2 cellular contexts compared by ENCODE assay signal in the genomic region with DNA sequence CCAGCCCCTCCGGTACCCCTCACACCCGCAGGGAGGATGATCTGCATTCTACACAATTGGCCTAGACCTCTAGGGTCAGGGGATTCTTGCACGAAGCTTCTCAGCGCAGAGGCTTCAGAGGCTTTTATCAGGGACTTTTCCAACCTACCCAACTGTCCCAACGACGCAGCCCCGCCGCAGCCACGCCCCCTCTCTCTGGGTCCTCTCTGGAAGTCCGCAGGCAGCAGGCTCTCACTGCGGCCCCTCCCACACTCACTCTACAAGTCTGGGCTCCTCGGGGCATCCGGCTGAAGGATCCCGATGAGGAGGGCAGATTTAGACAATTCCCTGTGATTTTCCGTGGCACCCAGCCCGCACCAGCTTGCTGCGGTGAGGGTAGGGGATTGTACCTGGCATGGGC.
TF ChIP-seq lines count a peak whose summit lies in the region.

No MANE protein-coding gene starts in this region.

TF ChIP-seq in IMR-90, 13 proteins besides CTCF, POLR2A, EP300 and RAD21 (continued from another document):
- TF ChIP-seq RCOR1 (IDR thresholded peaks at IDR 0.05; ENCODE audit: insufficient replicate concordance, low read length) = no peak
- TF ChIP-seq FOS (IDR thresholded peaks at IDR 0.05; ENCODE audit: low read depth, low read length) = no peak
- no peak for TF ChIP-seq RFX5 (IDR thresholded peaks at IDR 0.05; ENCODE audit: low read depth, low read length)
- no peak for TF ChIP-seq CEBPB (IDR thresholded peaks at IDR 0.05; ENCODE audit: low read depth, low read length)
- no peak for TF ChIP-seq USF2 (IDR thresholded peaks at IDR 0.05; ENCODE audit: low read depth, low read length)
- no peak for TF ChIP-seq MAFK (IDR thresholded peaks at IDR 0.05; ENCODE audit: low read depth, low read length)
- TF ChIP-seq, protein P1, sequence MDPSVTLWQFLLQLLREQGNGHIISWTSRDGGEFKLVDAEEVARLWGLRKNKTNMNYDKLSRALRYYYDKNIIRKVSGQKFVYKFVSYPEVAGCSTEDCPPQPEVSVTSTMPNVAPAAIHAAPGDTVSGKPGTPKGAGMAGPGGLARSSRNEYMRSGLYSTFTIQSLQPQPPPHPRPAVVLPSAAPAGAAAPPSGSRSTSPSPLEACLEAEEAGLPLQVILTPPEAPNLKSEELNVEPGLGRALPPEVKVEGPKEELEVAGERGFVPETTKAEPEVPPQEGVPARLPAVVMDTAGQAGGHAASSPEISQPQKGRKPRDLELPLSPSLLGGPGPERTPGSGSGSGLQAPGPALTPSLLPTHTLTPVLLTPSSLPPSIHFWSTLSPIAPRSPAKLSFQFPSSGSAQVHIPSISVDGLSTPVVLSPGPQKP (IDR thresholded peaks at IDR 0.05; ENCODE audit: borderline replicate concordance, low read depth, low read length) = no peak
- TF ChIP-seq NFE2L2 (IDR thresholded peaks at IDR 0.05; ENCODE audit: low read depth, low read length) = no peak
- TF ChIP-seq BHLHE40 (IDR thresholded peaks at IDR 0.05; ENCODE audit: low read depth, low read length) = no peak

TF ChIP-seq in WTC11, 78 proteins besides CTCF, POLR2A, EP300 and RAD21 (continued from another document):
- TF ChIP-seq, protein P2, sequence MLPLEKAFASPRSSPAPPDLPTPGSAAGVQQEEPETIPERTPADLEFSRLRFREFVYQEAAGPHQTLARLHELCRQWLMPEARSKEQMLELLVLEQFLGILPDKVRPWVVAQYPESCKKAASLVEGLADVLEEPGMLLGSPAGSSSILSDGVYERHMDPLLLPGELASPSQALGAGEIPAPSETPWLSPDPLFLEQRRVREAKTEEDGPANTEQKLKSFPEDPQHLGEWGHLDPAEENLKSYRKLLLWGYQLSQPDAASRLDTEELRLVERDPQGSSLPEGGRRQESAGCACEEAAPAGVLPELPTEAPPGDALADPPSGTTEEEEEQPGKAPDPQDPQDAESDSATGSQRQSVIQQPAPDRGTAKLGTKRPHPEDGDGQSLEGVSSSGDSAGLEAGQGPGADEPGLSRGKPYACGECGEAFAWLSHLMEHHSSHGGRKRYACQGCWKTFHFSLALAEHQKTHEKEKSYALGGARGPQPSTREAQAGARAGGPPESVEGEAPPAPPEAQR (CRISPR knock-in tag; IDR thresholded peaks at IDR 0.05) = no peak
- no peak for TF ChIP-seq NR2C2 (CRISPR knock-in tag; IDR thresholded peaks at IDR 0.05)
- TF ChIP-seq PRDM15 (CRISPR knock-in tag; IDR thresholded peaks at IDR 0.05) = no peak
- TF ChIP-seq SP1 (CRISPR knock-in tag; conservative IDR thresholded peaks at IDR 0.05) = no peak
- TF ChIP-seq, protein P3, sequence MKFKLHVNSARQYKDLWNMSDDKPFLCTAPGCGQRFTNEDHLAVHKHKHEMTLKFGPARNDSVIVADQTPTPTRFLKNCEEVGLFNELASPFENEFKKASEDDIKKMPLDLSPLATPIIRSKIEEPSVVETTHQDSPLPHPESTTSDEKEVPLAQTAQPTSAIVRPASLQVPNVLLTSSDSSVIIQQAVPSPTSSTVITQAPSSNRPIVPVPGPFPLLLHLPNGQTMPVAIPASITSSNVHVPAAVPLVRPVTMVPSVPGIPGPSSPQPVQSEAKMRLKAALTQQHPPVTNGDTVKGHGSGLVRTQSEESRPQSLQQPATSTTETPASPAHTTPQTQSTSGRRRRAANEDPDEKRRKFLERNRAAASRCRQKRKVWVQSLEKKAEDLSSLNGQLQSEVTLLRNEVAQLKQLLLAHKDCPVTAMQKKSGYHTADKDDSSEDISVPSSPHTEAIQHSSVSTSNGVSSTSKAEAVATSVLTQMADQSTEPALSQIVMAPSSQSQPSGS (CRISPR knock-in tag; IDR thresholded peaks at IDR 0.05; ENCODE audit: borderline replicate concordance, low read depth) = no peak
- TF ChIP-seq GABPB1 (CRISPR knock-in tag; IDR thresholded peaks at IDR 0.05) = no peak
- TF ChIP-seq ZNF512 (CRISPR knock-in tag; IDR thresholded peaks at IDR 0.05; ENCODE audit: borderline replicate concordance) = no peak
- no peak for TF ChIP-seq CBFB (CRISPR knock-in tag; IDR thresholded peaks at IDR 0.05; ENCODE audit: low read depth)
- TF ChIP-seq FOXK1 (CRISPR knock-in tag; IDR thresholded peaks at IDR 0.05) = no peak
- TF ChIP-seq ESRRA (CRISPR knock-in tag; IDR thresholded peaks at IDR 0.05; ENCODE audit: borderline replicate concordance) = no peak
- TF ChIP-seq ZNF416 (CRISPR knock-in tag; IDR thresholded peaks at IDR 0.05) = no peak
- TF ChIP-seq RORB (CRISPR knock-in tag; IDR thresholded peaks at IDR 0.05) = no peak
- TF ChIP-seq RELA (CRISPR knock-in tag; IDR thresholded peaks at IDR 0.05; ENCODE audit: borderline replicate concordance) = no peak
- no peak for TF ChIP-seq GTF2I (CRISPR knock-in tag; conservative IDR thresholded peaks at IDR 0.05)
- no peak for TF ChIP-seq ZNF396 (CRISPR knock-in tag; IDR thresholded peaks at IDR 0.05; ENCODE audit: borderline replicate concordance)
- TF ChIP-seq KAT7 (CRISPR knock-in tag; IDR thresholded peaks at IDR 0.05; ENCODE audit: borderline replicate concordance) = no peak
